ENCODE assay signal across 1 cellular context in the genomic region with DNA sequence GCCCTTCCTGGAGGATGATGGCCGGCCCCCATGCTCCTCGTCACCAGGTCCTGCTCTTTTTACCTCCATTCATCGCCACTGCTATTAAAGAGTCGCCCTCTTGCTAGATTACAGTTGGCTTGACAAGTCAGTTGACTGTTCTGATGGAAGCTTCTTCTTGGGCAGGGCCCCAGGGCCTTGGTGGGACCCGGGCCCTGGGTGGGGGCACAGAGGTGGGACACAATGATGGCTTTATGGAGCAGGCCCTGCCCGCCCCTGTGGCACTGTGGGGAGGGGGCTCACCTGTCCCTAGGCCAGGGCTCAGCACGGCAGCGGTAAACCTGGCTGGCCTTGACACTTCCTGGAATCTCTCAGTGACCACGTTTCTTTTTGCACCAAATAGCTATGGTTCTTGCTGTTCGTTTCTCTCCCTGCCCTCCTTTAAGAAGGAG.
TF ChIP-seq lines count a peak whose summit lies in the region.

No MANE protein-coding gene starts in this region.

TF ChIP-seq in HepG2, 621 proteins besides CTCF, POLR2A, EP300 and RAD21:
- TF ChIP-seq, protein P1, sequence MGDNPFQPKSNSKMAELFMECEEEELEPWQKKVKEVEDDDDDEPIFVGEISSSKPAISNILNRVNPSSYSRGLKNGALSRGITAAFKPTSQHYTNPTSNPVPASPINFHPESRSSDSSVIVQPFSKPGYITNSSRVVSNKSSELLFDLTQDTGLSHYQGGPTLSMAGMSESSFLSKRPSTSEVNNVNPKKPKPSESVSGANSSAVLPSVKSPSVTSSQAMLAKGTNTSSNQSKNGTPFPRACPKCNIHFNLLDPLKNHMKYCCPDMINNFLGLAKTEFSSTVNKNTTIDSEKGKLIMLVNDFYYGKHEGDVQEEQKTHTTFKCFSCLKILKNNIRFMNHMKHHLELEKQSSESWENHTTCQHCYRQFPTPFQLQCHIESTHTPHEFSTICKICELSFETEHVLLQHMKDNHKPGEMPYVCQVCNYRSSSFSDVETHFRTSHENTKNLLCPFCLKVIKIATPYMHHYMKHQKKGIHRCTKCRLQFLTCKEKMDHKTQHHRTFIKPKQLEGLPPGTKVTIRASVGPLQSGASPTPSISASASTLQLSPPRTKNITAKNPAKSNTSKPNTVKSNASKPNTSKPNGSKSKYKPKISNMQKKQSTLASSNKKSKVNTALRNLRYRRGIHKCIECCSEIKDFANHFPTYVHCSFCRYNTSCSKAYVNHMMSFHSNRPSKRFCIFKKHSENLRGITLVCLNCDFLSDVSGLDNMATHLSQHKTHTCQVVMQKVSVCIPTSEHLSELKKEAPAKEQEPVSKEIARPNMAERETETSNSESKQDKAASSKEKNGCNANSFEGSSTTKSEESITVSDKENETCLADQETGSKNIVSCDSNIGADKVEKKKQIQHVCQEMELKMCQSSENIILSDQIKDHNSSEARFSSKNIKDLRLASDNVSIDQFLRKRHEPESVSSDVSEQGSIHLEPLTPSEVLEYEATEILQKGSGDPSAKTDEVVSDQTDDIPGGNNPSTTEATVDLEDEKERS (CRISPR knock-in tag; IDR thresholded peaks at IDR 0.05) = no peak
- 0 out of 2 replicates have a peak, but pooled peaks have one; percentile 17 for TF ChIP-seq ZNF274 (CRISPR knock-in tag; IDR thresholded peaks at IDR 0.05)
- TF ChIP-seq, protein P2, sequence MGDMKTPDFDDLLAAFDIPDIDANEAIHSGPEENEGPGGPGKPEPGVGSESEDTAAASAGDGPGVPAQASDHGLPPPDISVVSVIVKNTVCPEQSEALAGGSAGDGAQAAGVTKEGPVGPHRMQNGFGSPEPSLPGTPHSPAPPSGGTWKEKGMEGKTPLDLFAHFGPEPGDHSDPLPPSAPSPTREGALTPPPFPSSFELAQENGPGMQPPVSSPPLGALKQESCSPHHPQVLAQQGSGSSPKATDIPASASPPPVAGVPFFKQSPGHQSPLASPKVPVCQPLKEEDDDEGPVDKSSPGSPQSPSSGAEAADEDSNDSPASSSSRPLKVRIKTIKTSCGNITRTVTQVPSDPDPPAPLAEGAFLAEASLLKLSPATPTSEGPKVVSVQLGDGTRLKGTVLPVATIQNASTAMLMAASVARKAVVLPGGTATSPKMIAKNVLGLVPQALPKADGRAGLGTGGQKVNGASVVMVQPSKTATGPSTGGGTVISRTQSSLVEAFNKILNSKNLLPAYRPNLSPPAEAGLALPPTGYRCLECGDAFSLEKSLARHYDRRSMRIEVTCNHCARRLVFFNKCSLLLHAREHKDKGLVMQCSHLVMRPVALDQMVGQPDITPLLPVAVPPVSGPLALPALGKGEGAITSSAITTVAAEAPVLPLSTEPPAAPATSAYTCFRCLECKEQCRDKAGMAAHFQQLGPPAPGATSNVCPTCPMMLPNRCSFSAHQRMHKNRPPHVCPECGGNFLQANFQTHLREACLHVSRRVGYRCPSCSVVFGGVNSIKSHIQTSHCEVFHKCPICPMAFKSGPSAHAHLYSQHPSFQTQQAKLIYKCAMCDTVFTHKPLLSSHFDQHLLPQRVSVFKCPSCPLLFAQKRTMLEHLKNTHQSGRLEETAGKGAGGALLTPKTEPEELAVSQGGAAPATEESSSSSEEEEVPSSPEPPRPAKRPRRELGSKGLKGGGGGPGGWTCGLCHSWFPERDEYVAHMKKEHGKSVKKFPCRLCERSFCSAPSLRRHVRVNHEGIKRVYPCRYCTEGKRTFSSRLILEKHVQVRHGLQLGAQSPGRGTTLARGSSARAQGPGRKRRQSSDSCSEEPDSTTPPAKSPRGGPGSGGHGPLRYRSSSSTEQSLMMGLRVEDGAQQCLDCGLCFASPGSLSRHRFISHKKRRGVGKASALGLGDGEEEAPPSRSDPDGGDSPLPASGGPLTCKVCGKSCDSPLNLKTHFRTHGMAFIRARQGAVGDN (CRISPR knock-in tag; IDR thresholded peaks at IDR 0.05) = peak; percentile 31; the same call in 1 of the 2 replicates
- TF ChIP-seq SALL1 (CRISPR knock-in tag; IDR thresholded peaks at IDR 0.05) = no peak
- TF ChIP-seq ZNF749 (CRISPR knock-in tag; IDR thresholded peaks at IDR 0.05; ENCODE audit: borderline replicate concordance) = 0 out of 2 replicates have a peak, but pooled peaks have one; percentile 20
- TF ChIP-seq CC2D1A (CRISPR knock-in tag; IDR thresholded peaks at IDR 0.05) = no peak
- no peak for TF ChIP-seq SMAD3 (CRISPR knock-in tag; IDR thresholded peaks at IDR 0.05)
- TF ChIP-seq ZSCAN21 (CRISPR knock-in tag; IDR thresholded peaks at IDR 0.05; ENCODE audit: borderline replicate concordance) = no peak
- no peak for TF ChIP-seq ZFP37 (CRISPR knock-in tag; IDR thresholded peaks at IDR 0.05; ENCODE audit: borderline replicate concordance)
- TF ChIP-seq ZMAT3 (CRISPR knock-in tag; conservative IDR thresholded peaks at IDR 0.05) = no peak
- no peak for TF ChIP-seq SIX1 (CRISPR knock-in tag; IDR thresholded peaks at IDR 0.05; ENCODE audit: borderline replicate concordance)
- no peak for TF ChIP-seq FLYWCH1 (CRISPR knock-in tag; IDR thresholded peaks at IDR 0.05)
- TF ChIP-seq HNRNPL (IDR thresholded peaks at IDR 0.05; ENCODE audit: low read depth, low read length) = 0 out of 2 replicates have a peak, but pooled peaks have one; percentile 6
- TF ChIP-seq, protein P3, sequence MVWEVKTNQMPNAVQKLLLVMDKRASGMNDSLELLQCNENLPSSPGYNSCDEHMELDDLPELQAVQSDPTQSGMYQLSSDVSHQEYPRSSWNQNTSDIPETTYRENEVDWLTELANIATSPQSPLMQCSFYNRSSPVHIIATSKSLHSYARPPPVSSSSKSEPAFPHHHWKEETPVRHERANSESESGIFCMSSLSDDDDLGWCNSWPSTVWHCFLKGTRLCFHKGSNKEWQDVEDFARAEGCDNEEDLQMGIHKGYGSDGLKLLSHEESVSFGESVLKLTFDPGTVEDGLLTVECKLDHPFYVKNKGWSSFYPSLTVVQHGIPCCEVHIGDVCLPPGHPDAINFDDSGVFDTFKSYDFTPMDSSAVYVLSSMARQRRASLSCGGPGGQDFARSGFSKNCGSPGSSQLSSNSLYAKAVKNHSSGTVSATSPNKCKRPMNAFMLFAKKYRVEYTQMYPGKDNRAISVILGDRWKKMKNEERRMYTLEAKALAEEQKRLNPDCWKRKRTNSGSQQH (CRISPR knock-in tag; IDR thresholded peaks at IDR 0.05; ENCODE audit: low read depth) = no peak
- no peak for TF ChIP-seq ZNF766 (CRISPR knock-in tag; IDR thresholded peaks at IDR 0.05; ENCODE audit: borderline replicate concordance)
- TF ChIP-seq THYN1 (CRISPR knock-in tag; IDR thresholded peaks at IDR 0.05; ENCODE audit: borderline replicate concordance, low read depth) = no peak
- no peak for TF ChIP-seq ZNF883 (CRISPR knock-in tag; IDR thresholded peaks at IDR 0.05; ENCODE audit: not compliant biosample characterization)
- no peak for TF ChIP-seq MIER2 (CRISPR knock-in tag; IDR thresholded peaks at IDR 0.05)
- no peak for TF ChIP-seq ZNF124 (CRISPR knock-in tag; IDR thresholded peaks at IDR 0.05)
- no peak for TF ChIP-seq NCOA1 (CRISPR knock-in tag; IDR thresholded peaks at IDR 0.05)
- TF ChIP-seq ZBTB38 (CRISPR knock-in tag; IDR thresholded peaks at IDR 0.05) = peak; percentile 21; the same call in 1 of the 2 replicates
- no peak for TF ChIP-seq ZNF552 (CRISPR knock-in tag; IDR thresholded peaks at IDR 0.05; ENCODE audit: borderline replicate concordance)
- TF ChIP-seq ZSCAN29 (CRISPR knock-in tag; conservative IDR thresholded peaks at IDR 0.05) = no peak
- TF ChIP-seq SKI (IDR thresholded peaks at IDR 0.05; ENCODE audit: partially characterized antibody) = no peak
- peak; percentile 31; the same call in 1 of the 2 replicates for TF ChIP-seq POLR2G (IDR thresholded peaks at IDR 0.05; ENCODE audit: low read depth, low read length)
